In genomic region chr3:194277547-194278091, GRCh38 we compare ENCODE assay signal across 10 cellular contexts.
DNase-seq lines count a peak whose midpoint lies in the region; ATAC-seq and TF ChIP-seq lines count a peak whose summit lies in the region.
"Had no signal": no experiment of that assay in that cellular context is flagged by ENCODE, and none has a peak within 500 bp of the region (broad histone marks: within the 10 kb centered on the region; RNA-seq: fewer than 3 reads in every experiment).

No MANE protein-coding gene starts in this region.

- ATAC-seq in left ventricle myocardium superior (peak; percentile 82), HG03139 (IDR thresholded peaks at IDR 0.05; ENCODE audit: unreplicated experiment) (no peak), HG02970 (IDR thresholded peaks at IDR 0.05; ENCODE audit: low FRiP score, unreplicated experiment) (no peak), GM21737 (IDR thresholded peaks at IDR 0.05; ENCODE audit: unreplicated experiment) (no peak)
- no peak for ATAC-seq in stimulated activated naive CD8-positive, alpha-beta T cell treated with anti-CD3 and anti-CD28 coated beads, Interleukin-15, amount 100 ng/mL, for 72 hours

- H3K27me3 Mint-ChIP-seq in progenitor cell of endocrine pancreas = peaks cover 6% of the 10 kb centered on the region
- peaks cover 9% of the 10 kb centered on the region for H3K27me3 Mint-ChIP-seq in stimulated activated naive CD8-positive, alpha-beta T cell treated with anti-CD3 and anti-CD28 coated beads, Interleukin-15, amount 100 ng/mL, for 72 hours
- H3K27me3 Mint-ChIP-seq: activated naive CD8-positive, alpha-beta T cell had no signal

- no peak overlapping the region for H3K4me3 Mint-ChIP-seq in progenitor cell of endocrine pancreas (ENCODE audit: low read depth)
- H3K4me3 Mint-ChIP-seq in stimulated activated naive CD8-positive, alpha-beta T cell treated with anti-CD3 and anti-CD28 coated beads, Interleukin-15, amount 100 ng/mL, for 72 hours = no peak overlapping the region
- H3K4me3 Mint-ChIP-seq: activated naive CD8-positive, alpha-beta T cell had no signal

- intact Hi-C loops in left ventricle myocardium superior (cut with micrococcal nuclease) = no loop called here

- peaks cover 18% of the 10 kb centered on the region for H3K4me1 Mint-ChIP-seq in progenitor cell of endocrine pancreas (ENCODE audit: low read depth)
- peaks cover 7% of the 10 kb centered on the region for H3K4me1 Mint-ChIP-seq in stimulated activated naive CD8-positive, alpha-beta T cell treated with anti-CD3 and anti-CD28 coated beads, Interleukin-15, amount 100 ng/mL, for 72 hours

- no peak for TF ChIP-seq CTCF in progenitor cell of endocrine pancreas (IDR thresholded peaks at IDR 0.05; ENCODE audit: unreplicated experiment)

- H3K9me3 Mint-ChIP-seq in progenitor cell of endocrine pancreas (ENCODE audit: low read depth) = no peaks in the 10 kb centered on the region
- no peaks in the 10 kb centered on the region for H3K9me3 Mint-ChIP-seq in stimulated activated naive CD8-positive, alpha-beta T cell treated with anti-CD3 and anti-CD28 coated beads, Interleukin-15, amount 100 ng/mL, for 72 hours

- DNase-seq in C1 segment of cervical spinal cord (lab: John Stamatoyannopoulos, UW) (peak in 8 of 14 donors; percentile 12 to 69 (median 54)), amniotic epithelial cell (ENCODE audit: low read depth) (peak; percentile 74), left ventricle myocardium superior (peak; percentile 82), progenitor cell of endocrine pancreas (ENCODE audit: low spot score, unreplicated experiment) (no peak)
- no peak for DNase-seq in stimulated activated naive CD8-positive, alpha-beta T cell treated with anti-CD3 and anti-CD28 coated beads, Interleukin-15, amount 100 ng/mL, for 72 hours
- DNase-seq: SW 1271 had no signal

- no peaks in the 10 kb centered on the region for H3K36me3 Mint-ChIP-seq in progenitor cell of endocrine pancreas (ENCODE audit: insufficient read depth)
- H3K36me3 Mint-ChIP-seq: activated naive CD8-positive, alpha-beta T cell had no signal

- H3K27ac Mint-ChIP-seq in progenitor cell of endocrine pancreas = peak overlapping the region; percentile 47
- peak overlapping the region in 1 of 2 donors; percentile 52 for H3K27ac Mint-ChIP-seq in stimulated activated naive CD8-positive, alpha-beta T cell treated with anti-CD3 and anti-CD28 coated beads, Interleukin-15, amount 100 ng/mL, for 72 hours
- H3K27ac Mint-ChIP-seq: activated naive CD8-positive, alpha-beta T cell had no signal

Comparison
In these comparisons a context has a peak if more than half of its experiments do, and no peak if none do; other contexts are left out.
1. DNase-seq: peak in C1 segment of cervical spinal cord (8 of 14), amniotic epithelial cell (single experiment) and left ventricle myocardium superior (single experiment); none in progenitor cell of endocrine pancreas (single experiment) and stimulated activated naive CD8-positive, alpha-beta T cell treated with anti-CD3 and anti-CD28 coated beads, Interleukin-15, amount 100 ng/mL, for 72 hours (0 of 2).